ENCODE assay signal across 12 cellular contexts in the genomic region with DNA sequence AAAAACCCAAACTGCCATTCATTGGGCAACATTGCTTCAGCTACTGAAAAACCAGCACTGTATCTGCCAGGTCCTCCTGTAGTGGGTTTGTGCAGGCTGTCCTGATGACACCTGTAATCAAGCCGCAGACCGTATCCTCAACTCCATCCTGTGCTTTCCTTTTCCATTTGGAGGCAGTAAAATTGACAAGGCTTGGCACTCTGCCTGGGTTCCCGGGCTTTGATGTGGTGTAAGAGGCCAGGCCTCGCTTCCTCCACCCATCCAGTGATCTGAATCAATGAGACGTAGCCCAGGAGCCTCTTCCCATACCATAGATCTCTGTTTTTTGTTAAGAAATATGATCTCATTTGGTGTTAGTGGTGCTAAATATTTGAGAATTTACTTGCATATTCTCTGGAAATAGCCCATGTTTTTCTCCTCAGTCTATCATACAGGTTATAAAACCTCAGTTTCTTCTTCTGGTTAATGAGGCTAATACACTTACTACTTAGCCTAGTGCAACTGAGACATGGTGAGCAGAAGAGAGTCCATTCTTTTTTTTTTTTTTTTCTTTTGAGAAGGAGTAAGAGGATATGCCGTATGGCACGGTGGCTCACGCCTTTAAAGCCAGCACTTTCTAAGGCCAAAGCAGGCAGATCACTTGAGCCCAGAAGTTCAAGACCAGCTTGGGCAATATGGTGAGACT. TPM values are rescaled to one million over a fixed set of nuclear protein-coding genes. Genes with fewer than 3 reads are reported as not detected.
DNase-seq lines count a peak whose midpoint lies in the region; ATAC-seq and TF ChIP-seq lines count a peak whose summit lies in the region.
"Had no signal": no experiment of that assay in that cellular context is flagged by ENCODE, and none has a peak within 500 bp of the region (broad histone marks: within the 10 kb centered on the region; RNA-seq: fewer than 3 reads in every experiment).

No MANE protein-coding gene starts in this region.

- ATAC-seq in IMR-90 (ENCODE audit: low read depth) (no peak), RWPE2 (ENCODE audit: low read depth) (peak; percentile 90), GM18873 (IDR thresholded peaks at IDR 0.05; ENCODE audit: low FRiP score, unreplicated experiment) (no peak), HG03139 (IDR thresholded peaks at IDR 0.05; ENCODE audit: unreplicated experiment) (no peak)
- ATAC-seq: left ventricle myocardium superior had no signal

- TF ChIP-seq CTCF in BJ (IDR thresholded peaks at IDR 0.05; ENCODE audit: insufficient read depth, low read depth, low read length) (no peak), IMR-90 (conservative IDR thresholded peaks at IDR 0.05; ENCODE audit: low read depth, low read length) (no peak), RWPE2 (IDR thresholded peaks at IDR 0.05; ENCODE audit: poor library complexity, severe bottlenecking) (no peak), fibroblast of villous mesenchyme (IDR thresholded peaks at IDR 0.05; ENCODE audit: insufficient read depth, low read depth, low read length) (no peak)

- H3K4me1 ChIP-seq in IMR-90 (ENCODE audit: control insufficient read depth, insufficient read depth, low read length) (no peaks in the 10 kb centered on the region), RWPE2 (ENCODE audit: insufficient read depth, poor library complexity, severe bottlenecking) (no peaks in the 10 kb centered on the region)

- H2BK15ac ChIP-seq in IMR-90 (ENCODE audit: low read depth, low read length): no peak overlapping the region

- H3K4me2 ChIP-seq in IMR-90 (ENCODE audit: low read depth, low read length): no peak overlapping the region

- no peak overlapping the region for H3K14ac ChIP-seq in IMR-90 (replicated peaks; ENCODE audit: low read depth, low read length)

- TF ChIP-seq RAD21 in IMR-90 (IDR thresholded peaks at IDR 0.05; ENCODE audit: low read length): no peak

- no peak overlapping the region for H4K8ac ChIP-seq in IMR-90 (ENCODE audit: low read depth in 2 of 2, low read length in 2 of 2)

- H3K56ac ChIP-seq in IMR-90 (ENCODE audit: extremely low read depth, insufficient read depth, low read length): no peak overlapping the region

- no peak overlapping the region for H3K4ac ChIP-seq in IMR-90 (ENCODE audit: low read depth, low read length)

- no peak overlapping the region for H2AK5ac ChIP-seq in IMR-90 (ENCODE audit: low read depth, low read length)

- no CpG with 5 or more reads among the region's 8 CpGs for WGBS in IMR-90 (ENCODE audit: extremely low coverage in 2 of 2, insufficient read length in 1 of 2), 2 experiments

- TF ChIP-seq POLR2A in IMR-90 (IDR thresholded peaks at IDR 0.05; ENCODE audit: low read depth, low read length): no peak

- no peak overlapping the region for H3K4me3 ChIP-seq in BJ (ENCODE audit: low read depth, low read length)
- no peak overlapping the region for H3K4me3 ChIP-seq in IMR-90 (ENCODE audit: insufficient read depth, low read depth, low read length)
- no peak overlapping the region for H3K4me3 ChIP-seq in RWPE2 (ENCODE audit: severe bottlenecking)
- H3K4me3 ChIP-seq in fibroblast of villous mesenchyme (ENCODE audit: low read depth, low read length): no peak overlapping the region

- CTCF ChIA-PET in BJ (lab: Yijun Ruan, JAX) (interaction anchor here (1.3 to 2.0 kb wide), 2 partner anchors 10 to 15 kb away, joined by 3 to 11 read pairs; no protein-coding TSS in a partner anchor), IMR-90 (lab: Yijun Ruan, JAX) (no interaction called here), HEK293T (lab: Yijun Ruan, JAX) (no interaction called here)

- no peak overlapping the region for H2AK9ac ChIP-seq in IMR-90 (replicated peaks; ENCODE audit: low read depth, low read length, poor library complexity)

- H2BK20ac ChIP-seq in IMR-90 (ENCODE audit: low read depth, low read length): no peak overlapping the region

- H3K27ac ChIP-seq in IMR-90 (ENCODE audit: insufficient read depth, low read length) (no peak overlapping the region), RWPE2 (ENCODE audit: poor library complexity, severe bottlenecking) (no peak overlapping the region)
- H3K27ac ChIP-seq: C4-2B had no signal

- no peaks in the 10 kb centered on the region for H3K79me1 ChIP-seq in IMR-90 (ENCODE audit: low read depth in 1 of 2, low read length in 2 of 2)

- no peaks in the 10 kb centered on the region for H3K9me3 ChIP-seq in IMR-90 (ENCODE audit: control insufficient read depth, insufficient read depth, low read length)
- no peaks in the 10 kb centered on the region for H3K9me3 ChIP-seq in RWPE2 (ENCODE audit: severe bottlenecking)

- DNase-seq in BJ (ENCODE audit: low read depth): peak; percentile 4
- DNase-seq in IMR-90: peak; percentile 6
- DNase-seq in RWPE2 (ENCODE audit: low spot score): no peak
- DNase-seq in fibroblast of villous mesenchyme (ENCODE audit: low read depth): peak; percentile 85
- DNase-seq in HEK293T (ENCODE audit: extremely low spot score): no peak
- no peak for DNase-seq in CD1c-positive myeloid dendritic cell (ENCODE audit: extremely low spot score)
- DNase-seq: activated B cell treated with CpG ODN at 0.5 μM for 24 hours; activated naive CD4-positive, alpha-beta T cell treated with anti-CD3 and anti-CD28 coated beads, Interleukin-2, amount 10 ng/mL, durations not matched to agents 7 days and 5 days; left ventricle myocardium superior had no signal

- H2BK5ac ChIP-seq in IMR-90 (ENCODE audit: low read depth, low read length, poor library complexity, severe bottlenecking): no peak overlapping the region

- POLR2A ChIA-PET in BJ (lab: Charles Lee) (no interaction called here), IMR-90 (lab: Charles Lee; ENCODE audit: unreplicated experiment) (no interaction called here), HEK293T (lab: Yijun Ruan, JAX) (no interaction called here)

- H4K5ac ChIP-seq in IMR-90 (ENCODE audit: low read depth, low read length): no peak overlapping the region

- no peaks in the 10 kb centered on the region for H3K27me3 ChIP-seq in BJ (ENCODE audit: control insufficient read depth, insufficient read depth, low read length)
- no peaks in the 10 kb centered on the region; the same call in 1 of the 2 replicates for H3K27me3 ChIP-seq in IMR-90 (ENCODE audit: control insufficient read depth, insufficient read depth, low read length)
- H3K27me3 ChIP-seq in RWPE2 (ENCODE audit: insufficient read depth, poor library complexity, severe bottlenecking): no peaks in the 10 kb centered on the region

- no TSS peak for BruUV-seq in IMR-90 (replicated peaks; lab: Mats Ljungman, UMichigan)

- dilution Hi-C loops in IMR-90 (cut with HindIII; ENCODE audit: low sequenced_read_pairs, unreplicated experiment): no loop called here

- no peak overlapping the region for H2BK120ac ChIP-seq in IMR-90 (ENCODE audit: low read depth, low read length)

- no peak overlapping the region for H3K18ac ChIP-seq in IMR-90 (ENCODE audit: low read depth, low read length)

- H3K36me3 ChIP-seq in BJ (ENCODE audit: control insufficient read depth, insufficient read depth, low read length) (no peaks in the 10 kb centered on the region), IMR-90 (ENCODE audit: control insufficient read depth, insufficient read depth, low read length) (peaks cover 1% of the 10 kb centered on the region; the same call in 1 of the 2 replicates), RWPE2 (ENCODE audit: low read depth) (no peaks in the 10 kb centered on the region)

- intact Hi-C loops in IMR-90 (cut with micrococcal nuclease): no loop called here

- no peak overlapping the region for H4K91ac ChIP-seq in IMR-90 (ENCODE audit: insufficient read depth, low read depth, low read length)

- H2AFZ ChIP-seq in IMR-90 (replicated peaks; ENCODE audit: low read length, poor library complexity): peak overlapping the region; percentile 16

- in situ Hi-C loops in IMR-90 (cut with MboI; ENCODE audit: low sequenced_read_pairs): no loop called here

- no peak overlapping the region for H3K9ac ChIP-seq in IMR-90 (ENCODE audit: low read depth, low read length)

- H4K20me1 ChIP-seq in IMR-90 (ENCODE audit: insufficient read depth, low read length): no peaks in the 10 kb centered on the region

- H3K23ac ChIP-seq in IMR-90 (ENCODE audit: low read depth, low read length): no peak overlapping the region

- H3K9me1 ChIP-seq in IMR-90 (ENCODE audit: insufficient read depth, low read length): no peaks in the 10 kb centered on the region

TF ChIP-seq in IMR-90, 13 proteins besides CTCF, POLR2A, EP300 and RAD21 (continues in another document):
- TF ChIP-seq NFE2L2 (IDR thresholded peaks at IDR 0.05; ENCODE audit: low read depth, low read length): no peak
- TF ChIP-seq RFX5 (IDR thresholded peaks at IDR 0.05; ENCODE audit: low read depth, low read length): no peak
- no peak for TF ChIP-seq MAZ (IDR thresholded peaks at IDR 0.05; ENCODE audit: borderline replicate concordance, low read depth, low read length)
- no peak for TF ChIP-seq CHD1 (IDR thresholded peaks at IDR 0.05; ENCODE audit: low read depth, low read length)
- no peak for TF ChIP-seq MAFK (IDR thresholded peaks at IDR 0.05; ENCODE audit: low read depth, low read length)
- no peak for TF ChIP-seq BHLHE40 (IDR thresholded peaks at IDR 0.05; ENCODE audit: low read depth, low read length)

TF ChIP-seq in HEK293T, 16 proteins besides CTCF, POLR2A, EP300 and RAD21 (continues in another document):
- no peak for TF ChIP-seq TARDBP (IDR thresholded peaks at IDR 0.05)
- no peak for TF ChIP-seq FOXK2 (IDR thresholded peaks at IDR 0.05)
- no peak for TF ChIP-seq ZNF384 (IDR thresholded peaks at IDR 0.05)
- no peak for TF ChIP-seq FOXM1 (IDR thresholded peaks at IDR 0.05; ENCODE audit: borderline replicate concordance)
- TF ChIP-seq BHLHE40 (IDR thresholded peaks at IDR 0.05; ENCODE audit: borderline replicate concordance): no peak
- TF ChIP-seq CTBP1 (IDR thresholded peaks at IDR 0.05; ENCODE audit: borderline replicate concordance): no peak

RNA-seq across cellular contexts. Expression of a gene that starts 34.8 kb away (rescaled TPM):
- 2.4 and 3.2 TPM in 2 replicates for polyA plus RNA-seq in BJ (2011; rRNA removed)
- polyA minus RNA-seq in BJ (2011; rRNA and poly(A)+ RNA removed): 2.1 and 2.8 TPM in 2 replicates
- 3.0 and 3.9 TPM in 2 replicates for total RNA-seq in IMR-90 (2012; rRNA removed)
- 0.92 and 1.4 TPM in 2 replicates for polyA plus RNA-seq in IMR-90 (2012; rRNA removed)
- polyA plus RNA-seq in IMR-90 (2012; cell fraction: cytosol; rRNA removed): 0.30 and 0.45 TPM in 2 replicates
- polyA plus RNA-seq in IMR-90 (2012; cell fraction: nucleus; rRNA removed; ENCODE audit: low replicate concordance): 0.65 and 3.0 TPM in 2 replicates
- total RNA-seq in fibroblast of villous mesenchyme: 4.5 and 5.6 TPM in 2 replicates

RNA-seq across cellular contexts. Expression of a gene that starts 47.0 kb away (rescaled TPM):
- 22.7 and 29.5 TPM in 2 replicates for polyA plus RNA-seq in BJ (2011; rRNA removed)
- polyA minus RNA-seq in BJ (2011; rRNA and poly(A)+ RNA removed): 19.0 and 24.7 TPM in 2 replicates
- total RNA-seq in IMR-90 (2012; rRNA removed): 20.4 and 32.5 TPM in 2 replicates
- polyA plus RNA-seq in IMR-90 (2012; rRNA removed): 12.8 and 15.2 TPM in 2 replicates
- polyA plus RNA-seq in IMR-90 (2012; cell fraction: cytosol; rRNA removed): 5.4 and 8.9 TPM in 2 replicates
- 7.5 and 15.6 TPM in 2 replicates for polyA plus RNA-seq in IMR-90 (2012; cell fraction: nucleus; rRNA removed; ENCODE audit: low replicate concordance)
- 18.4 and 21.6 TPM in 2 replicates for total RNA-seq in fibroblast of villous mesenchyme

Comparison
In these comparisons a context has a peak if more than half of its experiments do, and no peak if none do; other contexts are left out.
1. DNase-seq: peak in BJ (single experiment), IMR-90 (single experiment) and fibroblast of villous mesenchyme (single experiment); none in RWPE2 (single experiment), HEK293T (single experiment) and CD1c-positive myeloid dendritic cell (single experiment).